16 cellular contexts compared by ENCODE assay signal in the genomic region with DNA sequence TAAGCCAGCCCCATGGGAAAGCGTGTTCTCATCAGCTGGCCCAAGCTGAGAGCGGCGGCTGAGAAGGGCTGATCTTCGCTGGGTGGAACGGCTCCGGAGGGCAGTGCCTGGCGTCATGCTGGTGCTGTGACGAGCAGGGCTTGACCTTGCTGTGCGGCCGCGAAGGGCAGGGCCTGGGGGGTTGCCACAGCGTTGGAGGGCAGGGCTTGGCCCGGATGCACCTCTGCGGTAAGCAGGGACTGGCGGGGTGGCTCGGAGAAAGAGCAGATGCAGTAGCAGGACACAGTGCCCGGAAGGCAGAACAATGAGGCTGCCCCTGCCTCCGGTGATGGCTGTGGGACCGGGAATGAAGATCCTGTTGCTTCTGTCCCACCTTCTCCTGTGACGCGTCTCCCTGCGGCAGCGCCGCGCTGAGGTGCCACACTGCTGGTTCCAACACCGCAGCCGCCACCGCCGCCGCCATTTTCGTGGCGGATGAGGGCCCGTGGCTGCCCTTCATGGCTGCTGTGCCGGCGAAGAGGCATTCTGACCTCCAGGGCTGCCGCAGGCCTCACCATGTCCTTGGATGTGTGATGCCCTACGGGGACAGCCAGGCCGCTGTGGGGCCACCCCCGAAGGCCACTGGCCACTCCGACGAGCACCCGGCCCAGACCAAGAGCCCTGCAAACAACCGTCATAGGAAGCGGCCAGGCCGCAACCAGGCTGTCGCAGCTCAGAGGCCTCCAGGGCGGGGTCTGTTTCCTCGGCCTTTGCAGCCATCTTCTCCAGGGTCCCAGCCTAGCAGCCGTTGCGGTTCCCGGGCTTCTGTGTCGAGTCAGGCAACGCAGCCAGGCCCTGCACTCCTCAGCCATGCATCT.
DNase-seq lines count a peak whose midpoint lies in the region; ATAC-seq and TF ChIP-seq lines count a peak whose summit lies in the region.
"Had no signal": no experiment of that assay in that cellular context is flagged by ENCODE, and none has a peak within 500 bp of the region (broad histone marks: within the 10 kb centered on the region; RNA-seq: fewer than 3 reads in every experiment).

No MANE protein-coding gene starts in this region.

- TF ChIP-seq CTCF in GM23338 (conservative IDR thresholded peaks at IDR 0.05; ENCODE audit: low read depth in 2 of 2), result no peak
- TF ChIP-seq CTCF in chondrocyte (IDR thresholded peaks at IDR 0.05), result no peak
- no peak for TF ChIP-seq CTCF in breast epithelium (IDR thresholded peaks at IDR 0.05)

- H3F3A ChIP-seq in GM23338 (replicated peaks; ENCODE audit: low read depth), result no peaks in the 10 kb centered on the region

- H3K4me1 Mint-ChIP-seq in GM23338 (no peaks in the 10 kb centered on the region), chondrocyte (ENCODE audit: low read depth) (no peaks in the 10 kb centered on the region)

- H3K27me3 Mint-ChIP-seq in GM23338 (ENCODE audit: insufficient read depth, low read depth, poor library complexity) (peaks cover 2% of the 10 kb centered on the region), chondrocyte (ENCODE audit: low read depth) (peaks cover 1% of the 10 kb centered on the region)

- H4K20me1 ChIP-seq in GM23338 (replicated peaks; ENCODE audit: insufficient read depth), result no peaks in the 10 kb centered on the region

- intact Hi-C loops in sciatic nerve (cut with DNase I), result no loop called here
- intact Hi-C loops in breast epithelium (cut with DNase I; ENCODE audit: low total_unique reads), result no loop called here

- H3K36me3 ChIP-seq in GM23338 (ENCODE audit: insufficient read depth) (no peaks in the 10 kb centered on the region; the same call in 1 of the 2 replicates), breast epithelium (no peaks in the 10 kb centered on the region)

- H3K79me2 ChIP-seq in GM23338 (replicated peaks; ENCODE audit: insufficient read depth), result no peaks in the 10 kb centered on the region

- 0 out of 2 replicates have a peak overlapping the region, but pooled peaks have one; percentile 18 for H2AFZ ChIP-seq in GM23338

- ATAC-seq in GM23338, result no peak
- ATAC-seq in sciatic nerve, result no peak
- no peak for ATAC-seq in HG03520 (IDR thresholded peaks at IDR 0.05; ENCODE audit: unreplicated experiment)

- TF ChIP-seq POLR2A in breast epithelium (IDR thresholded peaks at IDR 0.05), result no peak

- peaks cover 0 to 16% of the 10 kb centered on the region in 2 donors for H3K9me3 ChIP-seq in breast epithelium
- H3K9me3 ChIP-seq: Caco-2 had no signal

- no peak overlapping the region for H3K4me2 ChIP-seq in GM23338

- H3K27me3 ChIP-seq in GM23338 (ENCODE audit: insufficient read depth) (no peaks in the 10 kb centered on the region), breast epithelium (no peaks in the 10 kb centered on the region)

- H3K4me1 ChIP-seq in GM23338 (ENCODE audit: insufficient read depth) (no peaks in the 10 kb centered on the region), breast epithelium (no peaks in the 10 kb centered on the region)
- H3K4me1 ChIP-seq: Caco-2 had no signal

- H3K27ac ChIP-seq in GM23338 (ENCODE audit: low read depth), result no peak overlapping the region
- no peak overlapping the region for H3K27ac ChIP-seq in breast epithelium

- H3K4me3 Mint-ChIP-seq in GM23338, result no peak overlapping the region
- H3K4me3 Mint-ChIP-seq in chondrocyte (ENCODE audit: unreplicated experiment), result no peak overlapping the region
- H3K4me3 Mint-ChIP-seq: HFFc6 had no signal

- H3K4me3 ChIP-seq in GM23338, result no peak overlapping the region
- no peak overlapping the region for H3K4me3 ChIP-seq in breast epithelium

- peaks cover 15% of the 10 kb centered on the region for H3K9me3 Mint-ChIP-seq in GM23338
- peaks cover 10% of the 10 kb centered on the region for H3K9me3 Mint-ChIP-seq in chondrocyte (ENCODE audit: low read depth)

- peaks cover 16% of the 10 kb centered on the region for H3K36me3 Mint-ChIP-seq in GM23338 (ENCODE audit: low read depth)
- no peaks in the 10 kb centered on the region for H3K36me3 Mint-ChIP-seq in chondrocyte (ENCODE audit: low read depth)

- peaks cover 8% of the 10 kb centered on the region; the same call in 1 of the 2 replicates for H3K9me2 ChIP-seq in GM23338 (ENCODE audit: insufficient read depth)

- no peak overlapping the region for H3K27ac Mint-ChIP-seq in GM23338
- H3K27ac Mint-ChIP-seq in chondrocyte (ENCODE audit: unreplicated experiment), result no peak overlapping the region
- H3K27ac Mint-ChIP-seq: HFFc6 had no signal

- peak; percentile 9 for DNase-seq in D341Med (ENCODE audit: low spot score)
- DNase-seq in GM23338 (ENCODE audit: low spot score), result no peak
- peak; percentile 91 for DNase-seq in chondrocyte (ENCODE audit: low spot score)
- DNase-seq in sciatic nerve (ENCODE audit: low spot score), result peak; percentile 46
- no peak for DNase-seq in breast epithelium (ENCODE audit: low spot score in 2 of 2)
- no peak for DNase-seq in AG08396 (ENCODE audit: low spot score)
- DNase-seq: ACHN; Caco-2; DMS53; HFFc6; NCI-H1105 treated with DMSO at 0.1 percent for 48 hours; NCI-H187 treated with DMSO at 0.1 percent for 48 hours; NCI-H446; NCI-H69; NK-92 treated with Interleukin-12 subunit alpha and Interleukin-12 subunit beta, amount 100 ng/mL, for 24 hours had no signal

TF ChIP-seq in GM23338, 12 proteins besides CTCF, POLR2A, EP300 and RAD21 (continues in another document):
- TF ChIP-seq STAT1 (IDR thresholded peaks at IDR 0.05; ENCODE audit: unreplicated experiment) (no peak), ZNF114 (CRISPR knock-in tag; IDR thresholded peaks at IDR 0.05) (no peak), CREB1 (CRISPR knock-in tag; IDR thresholded peaks at IDR 0.05; ENCODE audit: low read depth) (no peak), NANOG (IDR thresholded peaks at IDR 0.05; ENCODE audit: borderline replicate concordance) (no peak), POLR2AphosphoS5 (IDR thresholded peaks at IDR 0.05; ENCODE audit: low read depth) (no peak), EZH2 (IDR thresholded peaks at IDR 0.05; ENCODE audit: low read depth, unreplicated experiment) (no peak)
- TF ChIP-seq, protein P1, sequence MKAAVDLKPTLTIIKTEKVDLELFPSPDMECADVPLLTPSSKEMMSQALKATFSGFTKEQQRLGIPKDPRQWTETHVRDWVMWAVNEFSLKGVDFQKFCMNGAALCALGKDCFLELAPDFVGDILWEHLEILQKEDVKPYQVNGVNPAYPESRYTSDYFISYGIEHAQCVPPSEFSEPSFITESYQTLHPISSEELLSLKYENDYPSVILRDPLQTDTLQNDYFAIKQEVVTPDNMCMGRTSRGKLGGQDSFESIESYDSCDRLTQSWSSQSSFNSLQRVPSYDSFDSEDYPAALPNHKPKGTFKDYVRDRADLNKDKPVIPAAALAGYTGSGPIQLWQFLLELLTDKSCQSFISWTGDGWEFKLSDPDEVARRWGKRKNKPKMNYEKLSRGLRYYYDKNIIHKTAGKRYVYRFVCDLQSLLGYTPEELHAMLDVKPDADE (IDR thresholded peaks at IDR 0.05), result no peak
- TF ChIP-seq, protein P2, sequence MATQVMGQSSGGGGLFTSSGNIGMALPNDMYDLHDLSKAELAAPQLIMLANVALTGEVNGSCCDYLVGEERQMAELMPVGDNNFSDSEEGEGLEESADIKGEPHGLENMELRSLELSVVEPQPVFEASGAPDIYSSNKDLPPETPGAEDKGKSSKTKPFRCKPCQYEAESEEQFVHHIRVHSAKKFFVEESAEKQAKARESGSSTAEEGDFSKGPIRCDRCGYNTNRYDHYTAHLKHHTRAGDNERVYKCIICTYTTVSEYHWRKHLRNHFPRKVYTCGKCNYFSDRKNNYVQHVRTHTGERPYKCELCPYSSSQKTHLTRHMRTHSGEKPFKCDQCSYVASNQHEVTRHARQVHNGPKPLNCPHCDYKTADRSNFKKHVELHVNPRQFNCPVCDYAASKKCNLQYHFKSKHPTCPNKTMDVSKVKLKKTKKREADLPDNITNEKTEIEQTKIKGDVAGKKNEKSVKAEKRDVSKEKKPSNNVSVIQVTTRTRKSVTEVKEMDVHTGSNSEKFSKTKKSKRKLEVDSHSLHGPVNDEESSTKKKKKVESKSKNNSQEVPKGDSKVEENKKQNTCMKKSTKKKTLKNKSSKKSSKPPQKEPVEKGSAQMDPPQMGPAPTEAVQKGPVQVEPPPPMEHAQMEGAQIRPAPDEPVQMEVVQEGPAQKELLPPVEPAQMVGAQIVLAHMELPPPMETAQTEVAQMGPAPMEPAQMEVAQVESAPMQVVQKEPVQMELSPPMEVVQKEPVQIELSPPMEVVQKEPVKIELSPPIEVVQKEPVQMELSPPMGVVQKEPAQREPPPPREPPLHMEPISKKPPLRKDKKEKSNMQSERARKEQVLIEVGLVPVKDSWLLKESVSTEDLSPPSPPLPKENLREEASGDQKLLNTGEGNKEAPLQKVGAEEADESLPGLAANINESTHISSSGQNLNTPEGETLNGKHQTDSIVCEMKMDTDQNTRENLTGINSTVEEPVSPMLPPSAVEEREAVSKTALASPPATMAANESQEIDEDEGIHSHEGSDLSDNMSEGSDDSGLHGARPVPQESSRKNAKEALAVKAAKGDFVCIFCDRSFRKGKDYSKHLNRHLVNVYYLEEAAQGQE (IDR thresholded peaks at IDR 0.05; ENCODE audit: unreplicated experiment), result no peak

Comparison
In these comparisons a context has a peak if more than half of its experiments do, and no peak if none do; other contexts are left out.
1. DNase-seq: peak in D341Med (single experiment), chondrocyte (single experiment) and sciatic nerve (single experiment); none in GM23338 (single experiment), breast epithelium (0 of 2) and AG08396 (single experiment).